Comparison of ENCODE assay signal across 27 cellular contexts in the genomic region with DNA sequence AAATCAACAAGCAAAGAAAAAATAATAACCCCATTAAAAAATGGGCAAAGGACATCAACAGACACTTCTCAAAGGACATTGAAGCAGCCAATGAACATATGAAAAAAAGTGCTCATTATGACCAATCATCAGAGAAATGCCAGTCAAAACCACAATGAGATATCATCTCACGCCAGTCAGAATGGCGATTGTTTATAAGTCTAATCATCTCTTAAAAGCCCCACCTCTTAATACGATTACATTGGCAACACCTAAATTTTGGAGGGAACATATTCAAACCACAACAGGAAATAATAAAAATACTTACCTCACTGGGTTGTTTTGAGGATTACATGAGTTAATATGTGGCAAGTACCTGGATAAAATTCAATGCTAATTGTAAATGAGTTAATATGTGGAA. TPM values are rescaled to one million over a fixed set of nuclear protein-coding genes. Genes with fewer than 3 reads are reported as not detected.
"Had no signal": no experiment of that assay in that cellular context is flagged by ENCODE, and none has a peak within 500 bp of the region (broad histone marks: within the 10 kb centered on the region; RNA-seq: fewer than 3 reads in every experiment).

No MANE protein-coding gene starts in this region.

- DNase-seq: activated B cell treated with CpG ODN at 0.5 μM for 24 hours; activated CD4-positive, alpha-beta memory T cell treated with anti-CD3 and anti-CD28 coated beads, Interleukin-2, amount 10 ng/mL, durations not matched to agents 7 days and 5 days; activated CD4-positive, alpha-beta T cell treated with anti-CD3 and anti-CD28 coated beads, Interleukin-2, amount 10 ng/mL, durations not matched to agents 24 days and 14 days; activated CD8-positive, alpha-beta memory T cell treated with anti-CD3 and anti-CD28 coated beads, Interleukin-2, amount 50 U/mL, for 48 hours; activated gamma-delta T cell; activated naive CD4-positive, alpha-beta T cell; activated naive CD4-positive, alpha-beta T cell treated with anti-CD3 and anti-CD28 coated beads, Interleukin-2, amount 10 ng/mL, durations not matched to agents 7 days and 5 days; activated naive CD8-positive, alpha-beta T cell treated with anti-CD3 and anti-CD28 coated beads, Interleukin-2, amount 10 ng/mL, durations not matched to agents 7 days and 5 days; activated T-cell treated with anti-CD3 and anti-CD28 coated beads for 4 hours; activated T-cell treated with anti-CD3 and anti-CD28 coated beads, Interleukin-2, amount 50 U/mL, for 24 hours; activated T-cell treated with anti-CD3 and anti-CD28 coated beads, Interleukin-2, amount 50 U/mL, for 72 hours; dorsolateral prefrontal cortex; effector memory CD4-positive, alpha-beta T cell; endodermal cell; erythroblast; foreskin keratinocyte; gastrocnemius medialis; glutamatergic neuron; heart left ventricle; T1000; WERI-Rb-1 had no signal

- H3K4me1 ChIP-seq: ascending aorta, esophagus muscularis mucosa, foreskin keratinocyte, gastrocnemius medialis, heart left ventricle had no signal

- H3K9me3 ChIP-seq: ascending aorta, esophagus muscularis mucosa, gastrocnemius medialis, heart left ventricle had no signal

- H3K27ac ChIP-seq: ascending aorta, coronary artery, dorsolateral prefrontal cortex, esophagus muscularis mucosa, foreskin keratinocyte, gastrocnemius medialis, heart left ventricle, WERI-Rb-1 had no signal

- H3K4me3 ChIP-seq: ascending aorta, coronary artery, dorsolateral prefrontal cortex, esophagus muscularis mucosa, gastrocnemius medialis, heart left ventricle had no signal

- H3K36me3 ChIP-seq: ascending aorta, esophagus muscularis mucosa, gastrocnemius medialis, heart left ventricle, WERI-Rb-1 had no signal

- H3K27me3 ChIP-seq: ascending aorta, dorsolateral prefrontal cortex, esophagus muscularis mucosa, foreskin keratinocyte, gastrocnemius medialis, heart left ventricle had no signal

RNA-seq across cellular contexts. Expression of a gene that starts 57.1 kb away (rescaled TPM):
- total RNA-seq: activated B cell treated with CpG ODN at 0.5 μM for 24 hours; activated CD4-positive, alpha-beta memory T cell treated with anti-CD3 and anti-CD28 coated beads, Interleukin-2, amount 10 ng/mL, durations not matched to agents 7 days and 5 days; activated CD4-positive, alpha-beta T cell treated with anti-CD3 and anti-CD28 coated beads, Interleukin-2, amount 10 ng/mL, durations not matched to agents 24 days and 14 days; activated naive CD4-positive, alpha-beta T cell treated with anti-CD3 and anti-CD28 coated beads, Interleukin-2, amount 50 U/mL, for 72 hours; activated naive CD8-positive, alpha-beta T cell treated with anti-CD3 and anti-CD28 coated beads, Interleukin-2, amount 10 ng/mL, durations not matched to agents 7 days and 5 days; activated T-cell treated with anti-CD3 and anti-CD28 coated beads, Interleukin-2, amount 50 U/mL, for 72 hours; bronchial epithelial cell; foreskin keratinocyte; T-helper 2 cell treated with Interferon-gamma antibody and Interleukin-4, amounts not matched to agents 100 ng/mL and 5 ng/mL, for 36 hours had no signal
